ENCODE assay signal across 8 cellular contexts in genomic region chr12:20220339-20220738, GRCh38.
A peak's percentile ranks its signal among the peaks of the same experiment; 100 is the strongest.
DNase-seq lines count a peak whose midpoint lies in the region; ATAC-seq and FAIRE-seq lines count a peak whose summit lies in the region.

No MANE protein-coding gene starts in this region.

- H3K27ac Mint-ChIP-seq in activated T-cell treated with anti-CD3 and anti-CD28 coated beads, Interleukin-2, amount 50 U/mL, for 72 hours = no peak overlapping the region

- H3K9me3 ChIP-seq in mesenchymal stem cell (ENCODE audit: control insufficient read depth, low read length) = peaks cover 9% of the 10 kb centered on the region

- no peak overlapping the region for H4K91ac ChIP-seq in mesenchymal stem cell (ENCODE audit: low read length)

- peak; percentile 39 for DNase-seq in EL
- DNase-seq in M059J (ENCODE audit: low read depth) = peak; percentile 49
- DNase-seq in brain pericyte (ENCODE audit: low read depth, low spot score) = peak; percentile 22
- peak; percentile 58 for DNase-seq in mesenchymal stem cell
- no peak for DNase-seq in KG1 (lab: John Stamatoyannopoulos, UW)
- DNase-seq in activated T-cell treated with anti-CD3 and anti-CD28 coated beads, Interleukin-2, amount 50 U/mL, for 72 hours = no peak
- DNase-seq in frontal cortex (ENCODE audit: low spot score in 2 of 2) = no peak

- no peak for ATAC-seq in GM21786 (IDR thresholded peaks at IDR 0.05; ENCODE audit: unreplicated experiment)
- no peak for ATAC-seq in activated T-cell treated with anti-CD3 and anti-CD28 coated beads, Interleukin-2, amount 50 U/mL, for 72 hours (replicated peaks in 1 of 2)

- H4K8ac ChIP-seq in mesenchymal stem cell (ENCODE audit: low read length) = no peak overlapping the region

- H3K14ac ChIP-seq in mesenchymal stem cell (ENCODE audit: low read length in 2 of 2) = no peak overlapping the region

- no peaks in the 10 kb centered on the region for H3K36me3 ChIP-seq in mesenchymal stem cell (ENCODE audit: control insufficient read depth in 1 of 2, insufficient read depth in 2 of 2, low read depth in 1 of 2, low read length in 2 of 2)

- no peak overlapping the region for H3K18ac ChIP-seq in mesenchymal stem cell (ENCODE audit: low read depth in 1 of 2, low read length in 2 of 2)

- no peaks in the 10 kb centered on the region for H3K27me3 Mint-ChIP-seq in activated T-cell treated with anti-CD3 and anti-CD28 coated beads, Interleukin-2, amount 50 U/mL, for 72 hours (ENCODE audit: low read depth)

- H2BK5ac ChIP-seq in mesenchymal stem cell (ENCODE audit: low read depth, low read length, poor library complexity, severe bottlenecking) = no peak overlapping the region

- H3K9me3 Mint-ChIP-seq in activated T-cell treated with anti-CD3 and anti-CD28 coated beads, Interleukin-2, amount 50 U/mL, for 72 hours = peaks cover 3 to 4% of the 10 kb centered on the region in 2 donors

- no peaks in the 10 kb centered on the region for H3K4me1 Mint-ChIP-seq in activated T-cell treated with anti-CD3 and anti-CD28 coated beads, Interleukin-2, amount 50 U/mL, for 72 hours (ENCODE audit: low read depth)

- no peak overlapping the region for H3K4me2 ChIP-seq in mesenchymal stem cell (ENCODE audit: low read length, poor library complexity, severe bottlenecking)

- peaks cover 0 to 2% of the 10 kb centered on the region in 2 donors for H3K36me3 Mint-ChIP-seq in activated T-cell treated with anti-CD3 and anti-CD28 coated beads, Interleukin-2, amount 50 U/mL, for 72 hours (ENCODE audit: insufficient read depth in 2 of 2)

- H3K27ac ChIP-seq in mesenchymal stem cell (ENCODE audit: low read length, poor library complexity, severe bottlenecking) = no peak overlapping the region

- H3K4me3 Mint-ChIP-seq in activated T-cell treated with anti-CD3 and anti-CD28 coated beads, Interleukin-2, amount 50 U/mL, for 72 hours = no peak overlapping the region

- H2AFZ ChIP-seq in mesenchymal stem cell (ENCODE audit: low read depth, low read length) = no peak overlapping the region

- no peak overlapping the region for H3K23ac ChIP-seq in mesenchymal stem cell (ENCODE audit: low read length in 2 of 2)

- H3K27me3 ChIP-seq in mesenchymal stem cell (ENCODE audit: control insufficient read depth in 1 of 2, insufficient read depth in 1 of 2, low read length in 2 of 2) = no peaks in the 10 kb centered on the region

- peak overlapping the region in 1 of 2 experiments; percentile 24 for H3K4ac ChIP-seq in mesenchymal stem cell (ENCODE audit: low read depth in 1 of 2, low read length in 2 of 2)

- no peaks in the 10 kb centered on the region for H3K4me1 ChIP-seq in mesenchymal stem cell (ENCODE audit: control insufficient read depth, insufficient read depth, low read depth, low read length)

- H3K9ac ChIP-seq in mesenchymal stem cell (ENCODE audit: low read length) = no peak overlapping the region

- no peak overlapping the region for H2BK12ac ChIP-seq in mesenchymal stem cell (ENCODE audit: low read length in 2 of 2)

- no peak overlapping the region for H2BK15ac ChIP-seq in mesenchymal stem cell (ENCODE audit: low read depth, poor library complexity, severe bottlenecking)

- 72% methylated on average over 1 of the region's 1 CpG for WGBS in mesenchymal stem cell

- H2BK120ac ChIP-seq in mesenchymal stem cell (ENCODE audit: low read depth, low read length) = no peak overlapping the region

- no peak for FAIRE-seq in frontal cortex (lab: Jason Lieb, UNC)

- H3K4me3 ChIP-seq in mesenchymal stem cell (ENCODE audit: insufficient read depth in 1 of 2, low read depth in 1 of 2, low read length in 2 of 2) = no peak overlapping the region

- no peak overlapping the region for H2AK5ac ChIP-seq in mesenchymal stem cell (ENCODE audit: low read length, severe bottlenecking)

- no peaks in the 10 kb centered on the region for H3K79me1 ChIP-seq in mesenchymal stem cell (replicated peaks; ENCODE audit: low read length, poor library complexity, severe bottlenecking)

Comparison
In these comparisons a context has a peak if more than half of its experiments do, and no peak if none do; other contexts are left out.
1. DNase-seq: peak in EL (single experiment), M059J (single experiment), brain pericyte (single experiment) and mesenchymal stem cell (single experiment); none in KG1 (single experiment), activated T-cell treated with anti-CD3 and anti-CD28 coated beads, Interleukin-2, amount 50 U/mL, for 72 hours (0 of 2) and frontal cortex (0 of 2).